24 cellular contexts compared by ENCODE assay signal in genomic region chr10:77471069-77471536, GRCh38.
DNase-seq lines count a peak whose midpoint lies in the region; ATAC-seq, FAIRE-seq and TF ChIP-seq lines count a peak whose summit lies in the region.
"Had no signal": no experiment of that assay in that cellular context is flagged by ENCODE, and none has a peak within 500 bp of the region (broad histone marks: within the 10 kb centered on the region; RNA-seq: fewer than 3 reads in every experiment).

No MANE protein-coding gene starts in this region.

- SMC1A ChIA-PET in GM12878 (lab: Charles Lee; ENCODE audit: uncharacterized antibody, unreplicated experiment) = no interaction called here

- H3K4me1 ChIP-seq in BLaER1 treated with 17β-estradiol and CSF1 and Interleukin-3, amounts not matched to agents 10 nM and 100 nM = peaks cover 0 to 70% (median 42%) of the 10 kb centered on the region in 10 experiments; a peak in 16 of 20 replicates
- H3K4me1 ChIP-seq in HEK293 (ENCODE audit: control insufficient read depth, insufficient read depth, low read length) (no peaks in the 10 kb centered on the region), GM12878 (ENCODE audit: control insufficient read depth, insufficient read depth, low read length) (no peaks in the 10 kb centered on the region), neuronal stem cell (ENCODE audit: control insufficient read depth in 2 of 2, insufficient read depth in 1 of 2, low read depth in 1 of 2, low read length in 2 of 2) (peaks cover 0 to 3% of the 10 kb centered on the region in 2 donors)

- no peak overlapping the region for H2BK12ac ChIP-seq in neuronal stem cell (ENCODE audit: low read length)

- 96% methylated on average over 2 of the region's 2 CpGs for WGBS in GM12878 (ENCODE audit: insufficient coverage, insufficient replicate concordance, low lambda C conversion rate, missing lambda C conversion rate)
- WGBS in neuronal stem cell (ENCODE audit: extremely low coverage in 2 of 2, insufficient read length in 2 of 2, insufficient replicate concordance in 1 of 2), 2 donors = 100% methylated on average over 2 of the region's 2 CpGs; no CpG with 5 or more reads in 1 of the 2 donors

- H3K79me2 ChIP-seq in GM12878 (ENCODE audit: control insufficient read depth, insufficient read depth, low read length) = no peaks in the 10 kb centered on the region

- no peaks in the 10 kb centered on the region for H3K9me3 ChIP-seq in BLaER1 treated with 17β-estradiol and CSF1 and Interleukin-3, amounts not matched to agents 10 nM and 100 nM (replicated peaks in 1 of 11)
- H3K9me3 ChIP-seq in HEK293 (ENCODE audit: control insufficient read depth, insufficient read depth, low read depth, low read length) (no peaks in the 10 kb centered on the region), GM12878 (replicated peaks; ENCODE audit: control insufficient read depth, insufficient read depth, low read length) (no peaks in the 10 kb centered on the region), neuronal stem cell (replicated peaks in 1 of 2; ENCODE audit: control insufficient read depth in 2 of 2, insufficient read depth in 1 of 2, low read depth in 1 of 2, low read length in 2 of 2) (peaks cover 0 to 6% of the 10 kb centered on the region in 2 donors)
- H3K9me3 ChIP-seq: MG63 had no signal

- H3K4ac ChIP-seq in neuronal stem cell (ENCODE audit: low read length) = no peak overlapping the region

- H3K23ac ChIP-seq in neuronal stem cell (ENCODE audit: low read depth, low read length, poor library complexity) = peak overlapping the region; percentile 6

- H3K14ac ChIP-seq in neuronal stem cell (ENCODE audit: low read length) = no peak overlapping the region

- no peak for TF ChIP-seq POLR2A in GM12878 (IDR thresholded peaks at IDR 0.05; ENCODE audit: low read depth, low read length)

- H2AFZ ChIP-seq in GM12878 (ENCODE audit: control insufficient read depth, low read depth, low read length) (no peak overlapping the region), neuronal stem cell (ENCODE audit: low read length) (no peak overlapping the region)
- H2AFZ ChIP-seq: GM23248 had no signal

- H3K4me3 ChIP-seq in BLaER1 treated with 17β-estradiol and CSF1 and Interleukin-3, amounts not matched to agents 10 nM and 100 nM = no peak overlapping the region
- H3K4me3 ChIP-seq in HEK293 (ENCODE audit: low read depth, low read length) = no peak overlapping the region
- H3K4me3 ChIP-seq in GM12878 = no peak overlapping the region
- H3K4me3 ChIP-seq in neuronal stem cell (ENCODE audit: low read length in 2 of 2) = peak overlapping the region in 1 of 2 donors; percentile 40
- H3K4me3 ChIP-seq: GM23248, MG63, SK-N-MC had no signal

- no peaks in the 10 kb centered on the region for H3K27me3 ChIP-seq in BLaER1 treated with 17β-estradiol and CSF1 and Interleukin-3, amounts not matched to agents 10 nM and 100 nM
- H3K27me3 ChIP-seq in GM12878 (replicated peaks in 1 of 2; ENCODE audit: control insufficient read depth in 2 of 2, insufficient read depth in 2 of 2, low read length in 1 of 2) = no peaks in the 10 kb centered on the region
- no peaks in the 10 kb centered on the region for H3K27me3 ChIP-seq in neuronal stem cell (ENCODE audit: control insufficient read depth in 3 of 3, insufficient read depth in 3 of 3, low read depth in 1 of 3, low read length in 3 of 3)
- H3K27me3 ChIP-seq: MG63 had no signal

- no peak for TF ChIP-seq RAD21 in GM12878 (IDR thresholded peaks at IDR 0.05; ENCODE audit: insufficient read depth, low read depth, low read length)

- no peak overlapping the region for H3K9ac ChIP-seq in BLaER1 treated with 17β-estradiol and CSF1 and Interleukin-3, amounts not matched to agents 10 nM and 100 nM
- H3K9ac ChIP-seq in GM12878 (ENCODE audit: control insufficient read depth, insufficient read depth, low read length) (no peak overlapping the region), neuronal stem cell (ENCODE audit: low read depth, low read length, poor library complexity) (peak overlapping the region; percentile 54)
- H3K9ac ChIP-seq: GM23248 had no signal

- TF ChIP-seq EP300 in GM12878 (IDR thresholded peaks at IDR 0.05; ENCODE audit: borderline replicate concordance in 1 of 2, control insufficient read depth in 1 of 2, low read depth in 2 of 2, low read length in 2 of 2) = no peak

- H4K8ac ChIP-seq in neuronal stem cell (ENCODE audit: low read depth, low read length) = no peak overlapping the region

- H3K36me3 ChIP-seq in BLaER1 treated with 17β-estradiol and CSF1 and Interleukin-3, amounts not matched to agents 10 nM and 100 nM = no peaks in the 10 kb centered on the region
- no peaks in the 10 kb centered on the region for H3K36me3 ChIP-seq in HEK293 (ENCODE audit: control insufficient read depth in 2 of 2, insufficient read depth in 1 of 2, low read length in 2 of 2)
- no peaks in the 10 kb centered on the region for H3K36me3 ChIP-seq in GM12878 (ENCODE audit: control insufficient read depth in 2 of 2, insufficient read depth in 2 of 2, low read length in 1 of 2)
- peaks cover 0 to 4% of the 10 kb centered on the region in 2 donors for H3K36me3 ChIP-seq in neuronal stem cell (replicated peaks in 1 of 2; ENCODE audit: control insufficient read depth in 2 of 2, insufficient read depth in 2 of 2, low read length in 2 of 2)

- H4K20me1 ChIP-seq in BLaER1 treated with 17β-estradiol and CSF1 and Interleukin-3, amounts not matched to agents 10 nM and 100 nM = peaks cover 0 to 30% (median 0%) of the 10 kb centered on the region in 11 experiments; a peak in 1 of 22 replicates
- H4K20me1 ChIP-seq in GM12878 (ENCODE audit: control insufficient read depth, insufficient read depth) = no peaks in the 10 kb centered on the region

- in situ Hi-C loops in GM12878 (cut with MboI) = no loop called here

- BruUV-seq in GM12878 (replicated peaks; lab: Mats Ljungman, UMichigan) = TSS peak; percentile 43

- FAIRE-seq in GM12878 (lab: Jason Lieb, UNC) = peak; percentile 72
- FAIRE-seq: D721Med, GM19239, RCC 7860 had no signal

- TF ChIP-seq CTCF in HEK293 (tag by site-specific recombination; IDR thresholded peaks at IDR 0.05) = no peak
- no peak for TF ChIP-seq CTCF in GM12878 (IDR thresholded peaks at IDR 0.05 in 2 of 3, conservative IDR thresholded peaks at IDR 0.05 in 1 of 3; ENCODE audit: control insufficient read depth in 2 of 3, extremely low read depth in 1 of 3, insufficient read depth in 1 of 3, low read depth in 3 of 3, low read length in 3 of 3)

- H2BK5ac ChIP-seq in neuronal stem cell (ENCODE audit: low read length) = no peak overlapping the region

- no peak for DNase-seq in GM12878 (ENCODE audit: low read depth, low spot score)
- no peak for DNase-seq in neuronal stem cell (ENCODE audit: low spot score)
- DNase-seq in T1000 (lab: John Stamatoyannopoulos, UW) = no peak
- DNase-seq in activated CD4-positive, CD25-positive, alpha-beta regulatory T cell (lab: John Stamatoyannopoulos, UW) = no peak
- DNase-seq: CD4-positive, alpha-beta T cell; GM23248; HCEC 1CT; KG1; MG63; NCI-H1105 treated with DMSO at 0.1 percent for 48 hours; NCI-H146; NCI-H1930; NCI-H2107; NCI-H524; NCI-H774; SIG-M5 had no signal

- ATAC-seq in GM12878 (no peak), GM19467 (IDR thresholded peaks at IDR 0.05; ENCODE audit: unreplicated experiment) (no peak), HG03108 (IDR thresholded peaks at IDR 0.05; ENCODE audit: unreplicated experiment) (no peak)

- no peak overlapping the region for H3K27ac ChIP-seq in BLaER1 treated with 17β-estradiol and CSF1 and Interleukin-3, amounts not matched to agents 10 nM and 100 nM
- no peak overlapping the region for H3K27ac ChIP-seq in HEK293 (ENCODE audit: extremely low read depth, low read depth, low read length)
- H3K27ac ChIP-seq in GM12878 (ENCODE audit: control insufficient read depth, insufficient read depth) = no peak overlapping the region
- no peak overlapping the region for H3K27ac ChIP-seq in neuronal stem cell (replicated peaks; ENCODE audit: low read length)
- H3K27ac ChIP-seq: GM23248, SK-N-MC had no signal

- no peak overlapping the region for H2AK5ac ChIP-seq in neuronal stem cell (ENCODE audit: low read depth, low read length)

- CTCF ChIA-PET in HEK293 (lab: Yijun Ruan, JAX) (no interaction called here), GM12878 (lab: Yijun Ruan, JAX) (no interaction called here)

- POLR2A ChIA-PET in HEK293 (lab: Yijun Ruan, JAX) = no interaction called here
- POLR2A ChIA-PET in GM12878 (lab: Charles Lee) = no interaction called here

- H2BK120ac ChIP-seq in neuronal stem cell (ENCODE audit: low read depth, low read length) = no peak overlapping the region

- no peak overlapping the region for H3K18ac ChIP-seq in neuronal stem cell (ENCODE audit: low read length)

- H3K4me2 ChIP-seq in BLaER1 treated with 17β-estradiol and CSF1 and Interleukin-3, amounts not matched to agents 10 nM and 100 nM = peak overlapping the region in 8 of 11 experiments; percentile 37 to 94 (median 73); a peak in 15 of 22 replicates
- H3K4me2 ChIP-seq in GM12878 (ENCODE audit: control insufficient read depth, insufficient read depth) (no peak overlapping the region), neuronal stem cell (ENCODE audit: insufficient read depth, low read length, poor library complexity, severe bottlenecking) (no peak overlapping the region)

- H4K91ac ChIP-seq in neuronal stem cell (ENCODE audit: low read depth, low read length, poor library complexity) = peak overlapping the region; percentile 13

- RAD21 ChIA-PET in GM12878 (lab: Charles Lee; ENCODE audit: unreplicated experiment) = no interaction called here

- peaks cover 3% of the 10 kb centered on the region for H3K79me1 ChIP-seq in neuronal stem cell (ENCODE audit: low read depth, low read length)

- intact Hi-C loops in GM12878 (cut with micrococcal nuclease; ENCODE audit: unreplicated experiment) = no loop called here

- no peak overlapping the region for H2BK15ac ChIP-seq in neuronal stem cell (ENCODE audit: low read length)

TF ChIP-seq in HEK293, 187 proteins besides CTCF, POLR2A, EP300 and RAD21 (continues in another document):
- TF ChIP-seq ZNF391 (tag by site-specific recombination; IDR thresholded peaks at IDR 0.05; ENCODE audit: borderline replicate concordance, low read depth) = peak; percentile 48; the same call in 1 of the 2 replicates
- TF ChIP-seq KLF16 (tag by site-specific recombination; IDR thresholded peaks at IDR 0.05) = no peak
- peak; percentile 91 for TF ChIP-seq ZNF114 (tag by site-specific recombination; IDR thresholded peaks at IDR 0.05)
- TF ChIP-seq OSR2 (tag by site-specific recombination; IDR thresholded peaks at IDR 0.05) = no peak
- no peak for TF ChIP-seq ZNF404 (tag by site-specific recombination; IDR thresholded peaks at IDR 0.05)
- TF ChIP-seq HOXA7 (CRISPR knock-in tag; IDR thresholded peaks at IDR 0.05; ENCODE audit: borderline replicate concordance) = no peak

TF ChIP-seq in GM12878, 131 proteins besides CTCF, POLR2A, EP300 and RAD21 (continues in another document):
- TF ChIP-seq ETV6 (conservative IDR thresholded peaks at IDR 0.05 in 1 of 2, IDR thresholded peaks at IDR 0.05 in 1 of 2; ENCODE audit: borderline replicate concordance in 1 of 2, low read depth in 1 of 2) (no peak), NR2C2 (IDR thresholded peaks at IDR 0.05; ENCODE audit: borderline replicate concordance, control insufficient read depth, insufficient read length, low read depth) (peak; percentile 25), ZSCAN29 (IDR thresholded peaks at IDR 0.05) (no peak), HDGF (IDR thresholded peaks at IDR 0.05) (peak; percentile 94), MYC (IDR thresholded peaks at IDR 0.05; ENCODE audit: insufficient read depth, insufficient read length, insufficient replicate concordance, low read length, severe bottlenecking) (no peak)

Comparison
In these comparisons a context has a peak if more than half of its experiments do, and no peak if none do; other contexts are left out.
1. H3K4me2 ChIP-seq: peak in BLaER1 treated with 17β-estradiol and CSF1 and Interleukin-3, amounts not matched to agents 10 nM and 100 nM (8 of 11); none in GM12878 (single experiment) and neuronal stem cell (single experiment).